Comparison of ENCODE assay signal across 15 cellular contexts in genomic region chr7:2830609-2831376, GRCh38. TPM values are rescaled to one million over a fixed set of nuclear protein-coding genes. Genes with fewer than 3 reads are reported as not detected.
DNase-seq lines count a peak whose midpoint lies in the region; ATAC-seq and TF ChIP-seq lines count a peak whose summit lies in the region.
"Had no signal": no experiment of that assay in that cellular context is flagged by ENCODE, and none has a peak within 500 bp of the region (broad histone marks: within the 10 kb centered on the region; RNA-seq: fewer than 3 reads in every experiment).

No MANE protein-coding gene starts in this region.

- H4K91ac ChIP-seq in H9 (ENCODE audit: insufficient read length, low read depth, low read length) = no peak overlapping the region

- no peak overlapping the region for H3K4me2 ChIP-seq in H9 (ENCODE audit: insufficient read depth, insufficient read length, low read length)
- H3K4me2 ChIP-seq: SK-N-SH had no signal

- peaks cover 23 to 27% (median 24%) of the 10 kb centered on the region in 3 experiments for H3K36me3 Mint-ChIP-seq in H9 (ENCODE audit: insufficient read depth in 1 of 3, low read depth in 3 of 3)

- H3K56ac ChIP-seq in H9 (ENCODE audit: insufficient read length, low read depth, low read length) = no peak overlapping the region

- H3K27me3 Mint-ChIP-seq in H9 (ENCODE audit: low read depth) = no peaks in the 10 kb centered on the region
- H3K27me3 Mint-ChIP-seq: CD4-positive, alpha-beta memory T cell had no signal

- no peaks in the 10 kb centered on the region for H3K27me3 ChIP-seq in H9 (ENCODE audit: insufficient read depth, low read length)
- H3K27me3 ChIP-seq in prostate gland (replicated peaks; ENCODE audit: insufficient read depth) = no peaks in the 10 kb centered on the region

- H4K5ac ChIP-seq in H9 (ENCODE audit: insufficient read length, low read depth, low read length) = no peak overlapping the region

- H3K18ac ChIP-seq in H9 (ENCODE audit: insufficient read length, low read depth, low read length) = no peak overlapping the region

- no peak overlapping the region for H3T11ph ChIP-seq in H9 (ENCODE audit: low read length)

- H3K4me1 ChIP-seq in H9 (ENCODE audit: insufficient read depth, low read length) = peaks cover 19% of the 10 kb centered on the region
- H3K4me1 ChIP-seq in prostate gland (replicated peaks) = no peaks in the 10 kb centered on the region

- WGBS in H9 (ENCODE audit: extremely low coverage, insufficient read length, low lambda C conversion rate) = no CpG with 5 or more reads among the region's 8 CpGs
- 65% methylated on average over 8 of the region's 8 CpGs for WGBS in prostate gland

- H3K27ac ChIP-seq in H9 (ENCODE audit: insufficient read length, low read depth, low read length) (no peak overlapping the region), prostate gland (no peak overlapping the region)

- no peak overlapping the region for H2BK15ac ChIP-seq in H9 (ENCODE audit: low read depth, low read length)

- H3K9ac ChIP-seq in H9 (ENCODE audit: extremely low read depth, insufficient read length, low read length) = no peak overlapping the region
- H3K9ac ChIP-seq: SK-N-SH had no signal

- H3K9me3 Mint-ChIP-seq in H9 = no peaks in the 10 kb centered on the region; a peak in 1 of 5 replicates

- H3K4me3 ChIP-seq in prostate gland = no peak overlapping the region

- no peaks in the 10 kb centered on the region for H4K20me1 ChIP-seq in H9 (ENCODE audit: control insufficient read depth, insufficient read depth, insufficient read length)

- no peak for TF ChIP-seq POLR2A in erythroblast (IDR thresholded peaks at IDR 0.05; ENCODE audit: low read length)
- no peak for TF ChIP-seq POLR2A in prostate gland (IDR thresholded peaks at IDR 0.05)

- H3K23ac ChIP-seq in H9 (ENCODE audit: insufficient read length, low read depth, low read length) = no peak overlapping the region

- no peak overlapping the region for H2AFZ ChIP-seq in H9 (ENCODE audit: low read length)

- H3K27ac Mint-ChIP-seq in H9 = peak overlapping the region in 2 of 3 experiments; percentile 58 to 59; a peak in 3 of 7 replicates
- H3K27ac Mint-ChIP-seq: CD4-positive, alpha-beta memory T cell had no signal

- no peaks in the 10 kb centered on the region for H3K23me2 ChIP-seq in H9 (ENCODE audit: insufficient read length, low read depth, low read length, poor library complexity, severe bottlenecking)

- H3K36me3 ChIP-seq in prostate gland = no peaks in the 10 kb centered on the region

- intact Hi-C loops in prostate gland (cut with DNase I) = no loop called here

- H3K79me2 ChIP-seq in H9 (ENCODE audit: insufficient read depth, low read length) = peaks cover 55% of the 10 kb centered on the region; the same call in 1 of the 2 replicates

- no peak overlapping the region for H4K8ac ChIP-seq in H9 (replicated peaks; ENCODE audit: insufficient read length, low read depth, low read length)

- no peak overlapping the region for H2BK20ac ChIP-seq in H9 (ENCODE audit: low read depth, low read length, poor library complexity, severe bottlenecking)

- H2AK5ac ChIP-seq in H9 (ENCODE audit: insufficient read length, low read length) = no peak overlapping the region

- H3K4ac ChIP-seq in H9 (ENCODE audit: low read depth, low read length) = no peak overlapping the region

- no peak for DNase-seq in H9
- DNase-seq in SK-N-DZ (ENCODE audit: low spot score) = peak; percentile 27
- DNase-seq in erythroblast (lab: John Stamatoyannopoulos, UW) = peak; percentile 26 to 31
- DNase-seq in prostate gland (ENCODE audit: low spot score) = peak; percentile 46
- DNase-seq in NCI-H446 treated with DMSO at 0.1 percent for 48 hours (lab: John Stamatoyannopoulos, UW) = no peak
- DNase-seq in cerebellar cortex (ENCODE audit: low spot score) = no peak
- DNase-seq: ACHN; CD4-positive, alpha-beta memory T cell; DND-41; GDM1; KBM-7; NCI-H1048; NCI-H2107; SK-N-SH had no signal

- H3K9me3 ChIP-seq in H9 (ENCODE audit: control insufficient read depth, low read depth, low read length) (no peaks in the 10 kb centered on the region), prostate gland (no peaks in the 10 kb centered on the region)
- H3K9me3 ChIP-seq: SK-N-SH had no signal

- H3K4me1 Mint-ChIP-seq in H9 = peaks cover 36 to 66% of the 10 kb centered on the region in 2 experiments

- TF ChIP-seq CTCF in H9 (conservative IDR thresholded peaks at IDR 0.05) (no peak), prostate gland (IDR thresholded peaks at IDR 0.05) (no peak)

- H2BK12ac ChIP-seq in H9 (ENCODE audit: insufficient read length, low read depth, low read length) = no peak overlapping the region

- H3K14ac ChIP-seq in H9 (ENCODE audit: insufficient read depth, low read length) = no peak overlapping the region

- no peak for ATAC-seq in HG02884 (IDR thresholded peaks at IDR 0.05; ENCODE audit: unreplicated experiment)

- no peak overlapping the region for H2BK5ac ChIP-seq in H9 (ENCODE audit: insufficient read length, low read length)

- H3K4me3 Mint-ChIP-seq in H9 = no peak overlapping the region
- H3K4me3 Mint-ChIP-seq: CD4-positive, alpha-beta memory T cell had no signal

- peaks cover 6% of the 10 kb centered on the region for H3K79me1 ChIP-seq in H9 (ENCODE audit: insufficient read depth, low read depth, low read length, poor library complexity, severe bottlenecking)

- H2BK120ac ChIP-seq in H9 (ENCODE audit: low read depth, low read length, poor library complexity, severe bottlenecking) = no peak overlapping the region

RNA-seq across cellular contexts. Expression of gene GNA12, which starts 13.3 kb away (rescaled TPM):
- 60.2 and 63.1 TPM in 2 replicates for total RNA-seq in H9 (2021)
- polyA plus RNA-seq in SK-N-DZ (2014; cell fraction: cytosol; rRNA removed) = 11.6 and 14.4 TPM in 2 replicates
- 5.5 and 9.0 TPM in 2 replicates for polyA plus RNA-seq in SK-N-DZ (2014; cell fraction: nucleus; rRNA removed)
- total RNA-seq in prostate gland = 100 to 1,000 TPM in 1 of 2 donors, 10 to 100 TPM in 1; 22.6 to 102 TPM

Comparison
In these comparisons a context has a peak if more than half of its experiments do, and no peak if none do; other contexts are left out.
1. DNase-seq: peak in SK-N-DZ (single experiment), erythroblast (2 of 2) and prostate gland (single experiment); none in H9 (single experiment), NCI-H446 treated with DMSO at 0.1 percent for 48 hours (single experiment) and cerebellar cortex (single experiment).